22 cellular contexts compared by ENCODE assay signal in genomic region chr1:81183157-81183952, GRCh38.
"Had no signal": no experiment of that assay in that cellular context is flagged by ENCODE, and none has a peak within 500 bp of the region (broad histone marks: within the 10 kb centered on the region; RNA-seq: fewer than 3 reads in every experiment).

No MANE protein-coding gene starts in this region.

- H3K27ac ChIP-seq: heart right ventricle, prostate gland, spleen, thoracic aorta had no signal

- H3K9me3 Mint-ChIP-seq: memory B cell had no signal

- DNase-seq: activated CD4-positive, alpha-beta T cell treated with anti-CD3 and anti-CD28 coated beads for 4 hours; activated CD4-positive, alpha-beta T cell treated with anti-CD3 and anti-CD28 coated beads, Interleukin-2, amount 50 U/mL, for 48 hours; activated CD4-positive, CD25-positive, alpha-beta regulatory T cell; activated naive CD4-positive, alpha-beta T cell treated with Interleukin-2 at 50 U/mL for 16 hours; activated naive CD8-positive, alpha-beta T cell treated with anti-CD3 and anti-CD28 coated beads for 36 hours; activated T-cell treated with anti-CD3 and anti-CD28 coated beads, Interleukin-2, amount 50 U/mL, for 48 hours; central memory CD4-positive, alpha-beta T cell; dermis blood vessel endothelial cell; effector CD8-positive, alpha-beta T cell; erythroblast; foreskin fibroblast; heart right ventricle; islet precursor cell; left cardiac atrium; spleen; stimulated activated CD4-positive, alpha-beta T cell treated with anti-CD3 and anti-CD28 coated beads, Interleukin-4, amount 100 ng/mL, for 1 hour; stimulated activated naive CD4-positive, alpha-beta T cell treated with Interleukin-2 at 50 U/mL for 16 hours had no signal

- H3K36me3 Mint-ChIP-seq: activated naive CD8-positive, alpha-beta T cell treated with anti-CD3 and anti-CD28 coated beads for 36 hours; memory B cell; type B pancreatic cell had no signal

- H3K4me3 ChIP-seq: heart right ventricle, prostate gland, spleen, thoracic aorta had no signal

- H3K27ac Mint-ChIP-seq: activated naive CD8-positive, alpha-beta T cell treated with anti-CD3 and anti-CD28 coated beads for 36 hours; memory B cell; natural killer cell treated with Interleukin-12 subunit alpha and Interleukin-12 subunit beta and Interleukin-15 and Interleukin-18, amount 100 ng/mL, for 72 hours; type B pancreatic cell had no signal

- H3K4me1 ChIP-seq: heart right ventricle, prostate gland, spleen had no signal

- H3K9me3 ChIP-seq: prostate gland, thoracic aorta had no signal

- H3K4me1 Mint-ChIP-seq: activated naive CD8-positive, alpha-beta T cell treated with anti-CD3 and anti-CD28 coated beads for 36 hours; memory B cell had no signal

- H3K4me3 Mint-ChIP-seq: activated naive CD8-positive, alpha-beta T cell treated with anti-CD3 and anti-CD28 coated beads for 36 hours; memory B cell; natural killer cell treated with Interleukin-12 subunit alpha and Interleukin-12 subunit beta and Interleukin-15 and Interleukin-18, amount 100 ng/mL, for 72 hours; type B pancreatic cell had no signal

- H3K27me3 Mint-ChIP-seq: activated naive CD8-positive, alpha-beta T cell treated with anti-CD3 and anti-CD28 coated beads for 36 hours; memory B cell; natural killer cell treated with Interleukin-12 subunit alpha and Interleukin-12 subunit beta and Interleukin-15 and Interleukin-18, amount 100 ng/mL, for 72 hours; type B pancreatic cell had no signal

- H3K36me3 ChIP-seq: heart right ventricle, prostate gland, spleen, thoracic aorta had no signal

- ATAC-seq: heart right ventricle; left cardiac atrium; natural killer cell treated with Interleukin-12 subunit alpha and Interleukin-12 subunit beta and Interleukin-15 and Interleukin-18, amount 100 ng/mL, for 72 hours had no signal

- H3K27me3 ChIP-seq: heart right ventricle, spleen had no signal
